Comparison of ENCODE assay signal across 1 cellular context in genomic region chr13:64453831-64454230, GRCh38.
TF ChIP-seq lines count a peak whose summit lies in the region.

No MANE protein-coding gene starts in this region.

TF ChIP-seq in HCT116, 20 proteins besides CTCF, POLR2A, EP300 and RAD21:
- no peak for TF ChIP-seq ZBTB33 (IDR thresholded peaks at IDR 0.05; ENCODE audit: extremely low read depth, insufficient replicate concordance, low read length)
- no peak for TF ChIP-seq ZNF274 (IDR thresholded peaks at IDR 0.05; ENCODE audit: low read depth, low read length)
- TF ChIP-seq SP1 (IDR thresholded peaks at IDR 0.05; ENCODE audit: low read depth), result no peak
- no peak for TF ChIP-seq YY1 (IDR thresholded peaks at IDR 0.05; ENCODE audit: extremely low read depth, insufficient replicate concordance, low read depth, low read length)
- no peak for TF ChIP-seq CBX3 (IDR thresholded peaks at IDR 0.05; ENCODE audit: low read depth)
- TF ChIP-seq ELF1 (IDR thresholded peaks at IDR 0.05; ENCODE audit: borderline replicate concordance, low read depth), result no peak
- no peak for TF ChIP-seq SRF (IDR thresholded peaks at IDR 0.05; ENCODE audit: low read depth)
- TF ChIP-seq ZFX (IDR thresholded peaks at IDR 0.05), result no peak
- no peak for TF ChIP-seq POLR2AphosphoS5 (IDR thresholded peaks at IDR 0.05; ENCODE audit: low read depth, low read length)
- no peak for TF ChIP-seq SIN3A (IDR thresholded peaks at IDR 0.05; ENCODE audit: low read depth)
- no peak for TF ChIP-seq EZH2 (IDR thresholded peaks at IDR 0.05)
- no peak for TF ChIP-seq MAX (IDR thresholded peaks at IDR 0.05)
- TF ChIP-seq EGR1 (IDR thresholded peaks at IDR 0.05; ENCODE audit: low read depth), result no peak
- TF ChIP-seq JUND (IDR thresholded peaks at IDR 0.05), result no peak
- no peak for TF ChIP-seq CEBPB (IDR thresholded peaks at IDR 0.05; ENCODE audit: low read depth)
- TF ChIP-seq REST (IDR thresholded peaks at IDR 0.05; ENCODE audit: low read depth), result no peak
